In the genomic region with DNA sequence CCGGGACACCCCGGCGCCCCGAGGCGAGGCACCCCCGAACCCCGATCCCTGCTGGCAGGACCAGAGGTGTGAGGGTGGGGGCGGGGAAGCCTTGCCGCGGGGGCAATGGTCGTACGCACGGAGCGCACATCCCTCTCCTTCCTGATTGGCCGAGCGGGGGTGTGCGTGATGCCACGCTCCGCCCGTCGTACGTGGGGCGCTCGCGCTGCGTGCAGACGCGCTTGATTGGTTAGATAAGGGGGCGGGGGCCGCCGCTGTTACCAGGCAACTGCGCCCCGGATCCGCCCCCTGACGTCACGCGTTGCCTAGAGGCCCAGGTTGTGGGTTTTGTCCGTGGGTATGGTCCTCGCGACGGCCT, we compare ENCODE assay signal across 8 cellular contexts. TPM values are rescaled to one million over a fixed set of nuclear protein-coding genes. Genes with fewer than 3 reads are reported as not detected.
DNase-seq lines count a peak whose midpoint lies in the region; ATAC-seq and TF ChIP-seq lines count a peak whose summit lies in the region.
"Not testable (repeated sequence)": the region's sequence is repeated elsewhere in the genome, so short reads cannot be mapped to it uniquely, and the experiment has no call there.

No MANE protein-coding gene starts in this region.

- peak overlapping the region; percentile 42; the same call in 1 of the 2 replicates for H3K4me3 ChIP-seq in GM12865 (ENCODE audit: low read depth, low read length)
- H3K4me3 ChIP-seq in astrocyte of the cerebellum (ENCODE audit: low read depth, low read length) = peak overlapping the region; percentile 37
- peak overlapping the region; percentile 94 for H3K4me3 ChIP-seq in right cardiac atrium (ENCODE audit: low read length)
- H3K4me3 ChIP-seq in prostate gland = peak overlapping the region; percentile 63 to 72

- intact Hi-C loops in right cardiac atrium (cut with DNase I); prostate gland (cut with DNase I): not testable (repeated sequence)

- 0% methylated on average over 4 of the region's 41 CpGs for WGBS in right cardiac atrium
- WGBS in prostate gland = no CpG with 5 or more reads among the region's 41 CpGs

- not testable (repeated sequence) for DNase-seq in GM12865 (ENCODE audit: low read depth); astrocyte of the cerebellum (ENCODE audit: low read depth)
- DNase-seq in activated CD4-positive, alpha-beta T cell treated with anti-CD3 and anti-CD28 coated beads for 4 hours = peak; percentile 89 to 92
- DNase-seq in right cardiac atrium (peak; percentile 94 to 98 (median 98)), prostate gland (ENCODE audit: low spot score) (peak; percentile 91)
- peak; percentile 87 for DNase-seq in stimulated activated naive CD8-positive, alpha-beta T cell treated with anti-CD3 and anti-CD28 coated beads, Interleukin-15, Interleukin-2, amounts not matched to agents 100 U/mL and 50 U/mL, for 24 hours

- H3K4me1 ChIP-seq in right cardiac atrium (ENCODE audit: control insufficient read depth, insufficient read depth, low read length); prostate gland (replicated peaks): not testable (repeated sequence)

- TF ChIP-seq CTCF in GM12865 (IDR thresholded peaks at IDR 0.05; ENCODE audit: insufficient read depth, low read depth, low read length, missing control alignments); astrocyte of the cerebellum (IDR thresholded peaks at IDR 0.05; ENCODE audit: low read depth, low read length, missing control alignments); prostate gland (IDR thresholded peaks at IDR 0.05): not testable (repeated sequence)

- H3K27ac ChIP-seq in right cardiac atrium (ENCODE audit: low read length) (peak overlapping the region; percentile 100), prostate gland (peak overlapping the region; percentile 96 to 99)

- TF ChIP-seq POLR2A in prostate gland (IDR thresholded peaks at IDR 0.05) = not testable (repeated sequence)

- in situ Hi-C loops in astrocyte of the cerebellum (cut with HindIII; ENCODE audit: low sequenced_read_pairs) = not testable (repeated sequence)

- H3K9me3 ChIP-seq in right cardiac atrium (ENCODE audit: control insufficient read depth, low read length); prostate gland: not testable (repeated sequence)

- ATAC-seq in GM21825 (IDR thresholded peaks at IDR 0.05; ENCODE audit: unreplicated experiment) = peak; percentile 96
- ATAC-seq in HG03558 (IDR thresholded peaks at IDR 0.05; ENCODE audit: extremely low read depth, unreplicated experiment) = peak; percentile 92
- peak; percentile 99 for ATAC-seq in right cardiac atrium
- ATAC-seq in stimulated activated naive CD8-positive, alpha-beta T cell treated with anti-CD3 and anti-CD28 coated beads, Interleukin-15, Interleukin-2, amounts not matched to agents 100 U/mL and 50 U/mL, for 24 hours = peak; percentile 99

- not testable (repeated sequence) for H3K36me3 ChIP-seq in prostate gland

- H3K27me3 ChIP-seq in right cardiac atrium (ENCODE audit: control insufficient read depth, insufficient read depth); prostate gland (replicated peaks; ENCODE audit: insufficient read depth): not testable (repeated sequence)

RNA-seq across cellular contexts. Expression of a gene that starts 0.5 kb away (rescaled TPM):
- total RNA-seq in right cardiac atrium (10 to 100 TPM; 28.8 to 44.9 (median 34.1) TPM), prostate gland (10 to 100 TPM; 69.7 to 82.2 TPM)
- polyA plus RNA-seq in right cardiac atrium = 18.6 TPM

RNA-seq across cellular contexts. Expression of a gene that starts 19.3 kb away (rescaled TPM):
- 10 to 100 TPM; 27.2 to 37.5 (median 33.9) TPM for total RNA-seq in right cardiac atrium
- polyA plus RNA-seq in right cardiac atrium = 39.0 TPM
- total RNA-seq in prostate gland = 10 to 100 TPM; 52.1 to 71.9 TPM

Comparison
In these comparisons a context has a peak if more than half of its experiments do, and no peak if none do; other contexts are left out.
1. H3K4me3 ChIP-seq: peak in every context shown above with its lines; median percentile 94 in right cardiac atrium; 68 in prostate gland; 42 in GM12865; 37 in astrocyte of the cerebellum.